ENCODE assay signal across 12 cellular contexts in genomic region chr14:103189481-103190470, GRCh38.
A peak's percentile ranks its signal among the peaks of the same experiment; 100 is the strongest.
DNase-seq lines count a peak whose midpoint lies in the region; ATAC-seq and TF ChIP-seq lines count a peak whose summit lies in the region.
"Had no signal": no experiment of that assay in that cellular context is flagged by ENCODE, and none has a peak within 500 bp of the region (broad histone marks: within the 10 kb centered on the region; RNA-seq: fewer than 3 reads in every experiment).

No MANE protein-coding gene starts in this region.

- H3K9me3 ChIP-seq in iPS-18a (ENCODE audit: control insufficient read depth, low read depth, low read length) (no peaks in the 10 kb centered on the region), smooth muscle cell (replicated peaks; ENCODE audit: low read depth) (no peaks in the 10 kb centered on the region)

- POLR2A ChIA-PET in T-cell (lab: Charles Lee) = no interaction called here

- H3K27me3 Mint-ChIP-seq in activated T-cell treated with anti-CD3 and anti-CD28 coated beads, Interleukin-2, amount 50 U/mL, for 24 hours = peaks cover 59% of the 10 kb centered on the region
- peaks cover 42 to 60% of the 10 kb centered on the region in 2 donors for H3K27me3 Mint-ChIP-seq in T-cell

- H4K20me1 ChIP-seq in smooth muscle cell (ENCODE audit: low read depth) = no peaks in the 10 kb centered on the region

- H3K9ac ChIP-seq in iPS-18a (ENCODE audit: low read length) (no peak overlapping the region), smooth muscle cell (ENCODE audit: low read depth) (no peak overlapping the region)

- TF ChIP-seq CTCF in smooth muscle cell (IDR thresholded peaks at IDR 0.05; ENCODE audit: borderline replicate concordance, insufficient read depth, poor library complexity, severe bottlenecking) = no peak

- peaks cover 31% of the 10 kb centered on the region for H3K27me3 ChIP-seq in iPS-18a (ENCODE audit: control insufficient read depth, insufficient read depth, low read length)
- H3K27me3 ChIP-seq in smooth muscle cell (ENCODE audit: low read depth) = no peaks in the 10 kb centered on the region

- WGBS in smooth muscle cell (ENCODE audit: low lambda C conversion rate) = 63% methylated on average over 33 of the region's 48 CpGs

- intact Hi-C loops in sciatic nerve (cut with DNase I) = loop anchor here (10.0 kb wide), 1 partner anchor 85 kb away; no protein-coding TSS in a partner anchor

- peak overlapping the region; percentile 92 for H2AFZ ChIP-seq in smooth muscle cell (ENCODE audit: low read depth)

- peak overlapping the region; percentile 95 for H3K4me2 ChIP-seq in smooth muscle cell

- H3K36me3 ChIP-seq in iPS-18a (ENCODE audit: control insufficient read depth, low read depth, low read length) (no peaks in the 10 kb centered on the region), smooth muscle cell (ENCODE audit: low read depth) (no peaks in the 10 kb centered on the region)

- H3K4me3 ChIP-seq in iPS-18a (ENCODE audit: low read length) (peak overlapping the region; percentile 55), smooth muscle cell (peak overlapping the region; percentile 59)
- H3K4me3 ChIP-seq: K562 had no signal

- DNase-seq in activated T-cell treated with anti-CD3 and anti-CD28 coated beads, Interleukin-2, amount 50 U/mL, for 24 hours = no peak
- no peak for DNase-seq in activated T-cell treated with anti-CD3 and anti-CD28 coated beads, Interleukin-2, amount 50 U/mL, for 1 hour
- no peak for DNase-seq in T-cell
- DNase-seq in smooth muscle cell (lab: John Stamatoyannopoulos, UW; ENCODE audit: unreplicated experiment) = no peak
- no peak for DNase-seq in foreskin melanocyte
- DNase-seq in sciatic nerve (ENCODE audit: low spot score) = no peak
- DNase-seq: GOT3, NCI-H2081, T1000 had no signal

- ATAC-seq in T-cell (replicated peaks in 1 of 4) (no peak), HG02938 (IDR thresholded peaks at IDR 0.05; ENCODE audit: unreplicated experiment) (no peak), sciatic nerve (no peak)
- ATAC-seq: K562 had no signal

- no peak overlapping the region for H3K27ac ChIP-seq in iPS-18a (ENCODE audit: low read length)
- H3K27ac ChIP-seq in smooth muscle cell (ENCODE audit: low read depth) = no peak overlapping the region

- peaks cover 19% of the 10 kb centered on the region for H3K4me1 ChIP-seq in iPS-18a (ENCODE audit: control insufficient read depth, low read depth, low read length)
- H3K4me1 ChIP-seq in smooth muscle cell (ENCODE audit: low read depth) = no peaks in the 10 kb centered on the region

- no peak overlapping the region for H3K27ac Mint-ChIP-seq in activated T-cell treated with anti-CD3 and anti-CD28 coated beads, Interleukin-2, amount 50 U/mL, for 24 hours
- H3K27ac Mint-ChIP-seq in T-cell = no peak overlapping the region

- no peaks in the 10 kb centered on the region for H3F3A ChIP-seq in smooth muscle cell (ENCODE audit: low read depth)

- H3K36me3 Mint-ChIP-seq in activated T-cell treated with anti-CD3 and anti-CD28 coated beads, Interleukin-2, amount 50 U/mL, for 24 hours (ENCODE audit: low read depth) = no peaks in the 10 kb centered on the region
- no peaks in the 10 kb centered on the region for H3K36me3 Mint-ChIP-seq in T-cell

- CTCF ChIA-PET in T-cell (lab: Charles Lee) = interaction anchor here in 1 of 2 donors (0.7 kb wide), 1 partner anchor 99 kb away, joined by 4 read pairs; no protein-coding TSS in a partner anchor

- H3K4me3 Mint-ChIP-seq in activated T-cell treated with anti-CD3 and anti-CD28 coated beads, Interleukin-2, amount 50 U/mL, for 24 hours = peak overlapping the region; percentile 39
- peak overlapping the region; percentile 55 to 71 (median 59) for H3K4me3 Mint-ChIP-seq in T-cell

- no peaks in the 10 kb centered on the region for H3K79me2 ChIP-seq in smooth muscle cell (ENCODE audit: low read depth)

- H3K9me3 Mint-ChIP-seq in activated T-cell treated with anti-CD3 and anti-CD28 coated beads, Interleukin-2, amount 50 U/mL, for 24 hours = no peaks in the 10 kb centered on the region
- H3K9me3 Mint-ChIP-seq in T-cell = no peaks in the 10 kb centered on the region

- peaks cover 9% of the 10 kb centered on the region for H3K4me1 Mint-ChIP-seq in activated T-cell treated with anti-CD3 and anti-CD28 coated beads, Interleukin-2, amount 50 U/mL, for 24 hours (ENCODE audit: low read depth)
- peaks cover 5 to 23% (median 10%) of the 10 kb centered on the region in 3 donors for H3K4me1 Mint-ChIP-seq in T-cell
